ENCODE assay signal across 3 cellular contexts in genomic region chr12:107803092-107803491, GRCh38.
TF ChIP-seq lines count a peak whose summit lies in the region.

No MANE protein-coding gene starts in this region.

TF ChIP-seq in HepG2, 621 proteins besides CTCF, POLR2A, EP300 and RAD21:
- TF ChIP-seq ATF7 (IDR thresholded peaks at IDR 0.05), result peak; percentile 72
- TF ChIP-seq ATF7 (CRISPR knock-in tag; IDR thresholded peaks at IDR 0.05), result no peak
- no peak for TF ChIP-seq NFIB (CRISPR knock-in tag; IDR thresholded peaks at IDR 0.05; ENCODE audit: borderline replicate concordance)
- TF ChIP-seq, protein P1, sequence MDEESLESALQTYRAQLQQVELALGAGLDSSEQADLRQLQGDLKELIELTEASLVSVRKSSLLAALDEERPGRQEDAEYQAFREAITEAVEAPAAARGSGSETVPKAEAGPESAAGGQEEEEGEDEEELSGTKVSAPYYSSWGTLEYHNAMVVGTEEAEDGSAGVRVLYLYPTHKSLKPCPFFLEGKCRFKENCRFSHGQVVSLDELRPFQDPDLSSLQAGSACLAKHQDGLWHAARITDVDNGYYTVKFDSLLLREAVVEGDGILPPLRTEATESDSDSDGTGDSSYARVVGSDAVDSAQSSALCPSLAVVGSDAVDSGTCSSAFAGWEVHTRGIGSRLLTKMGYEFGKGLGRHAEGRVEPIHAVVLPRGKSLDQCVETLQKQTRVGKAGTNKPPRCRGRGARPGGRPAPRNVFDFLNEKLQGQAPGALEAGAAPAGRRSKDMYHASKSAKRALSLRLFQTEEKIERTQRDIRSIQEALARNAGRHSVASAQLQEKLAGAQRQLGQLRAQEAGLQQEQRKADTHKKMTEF (CRISPR knock-in tag; IDR thresholded peaks at IDR 0.05), result no peak

TF ChIP-seq in SK-N-SH, 30 proteins besides CTCF, POLR2A, EP300 and RAD21:
- peak; percentile 47; the same call in 1 of the 2 replicates for TF ChIP-seq GATA2 (CRISPR knock-in tag; IDR thresholded peaks at IDR 0.05)
- TF ChIP-seq FOSL2 (IDR thresholded peaks at IDR 0.05; ENCODE audit: borderline replicate concordance, low read depth), result no peak

TF ChIP-seq in neural cell, 6 proteins besides CTCF, POLR2A, EP300 and RAD21:
- TF ChIP-seq POLR2AphosphoS5 (IDR thresholded peaks at IDR 0.05) (peak; percentile 45), MXI1 (conservative IDR thresholded peaks at IDR 0.05; ENCODE audit: poor library complexity, severe bottlenecking) (no peak)
